ENCODE assay signal across 1 cellular context in genomic region chr10:72215611-72216549, GRCh38.
A peak's percentile ranks its signal among the peaks of the same experiment; 100 is the strongest.
TF ChIP-seq lines count a peak whose summit lies in the region.

ANAPC16 (plus strand) TSS chr10:72216012; CDS start chr10:72223915, 7,903 bp downstream.
ASCC1 (minus strand) TSS chr10:72216276; CDS start chr10:72213298, 2,978 bp downstream.

TF ChIP-seq in H1, 55 proteins besides CTCF, POLR2A, EP300 and RAD21:
- TF ChIP-seq SAP30 (IDR thresholded peaks at IDR 0.05; ENCODE audit: insufficient read depth, insufficient replicate concordance, low read length): peak; percentile 31
- peak; percentile 76; the same call in 1 of the 2 replicates for TF ChIP-seq RBBP5 (IDR thresholded peaks at IDR 0.05; ENCODE audit: borderline replicate concordance, low read depth, low read length)
- peak; percentile 87; the same call in 1 of the 2 replicates for TF ChIP-seq SP4 (IDR thresholded peaks at IDR 0.05; ENCODE audit: low read length)
- peak; percentile 97 for TF ChIP-seq ASH2L (IDR thresholded peaks at IDR 0.05; ENCODE audit: low read length)
- peak in 1 of 2 experiments; percentile 76; a peak in 3 of 4 replicates for TF ChIP-seq SIN3A (conservative IDR thresholded peaks at IDR 0.05 in 1 of 2, IDR thresholded peaks at IDR 0.05 in 1 of 2; ENCODE audit: low read depth in 1 of 2, low read length in 2 of 2)
- TF ChIP-seq HDAC2 (IDR thresholded peaks at IDR 0.05; ENCODE audit: borderline replicate concordance in 1 of 2, low read depth in 2 of 2, low read length in 2 of 2): peak in 1 of 2 experiments; percentile 32; a peak in 1 of 4 replicates
- TF ChIP-seq CREB1 (IDR thresholded peaks at IDR 0.05): peak; percentile 49; the same call in 1 of the 2 replicates
- TF ChIP-seq KDM4A (IDR thresholded peaks at IDR 0.05; ENCODE audit: low read depth, low read length, severe bottlenecking): peak; percentile 73
- TF ChIP-seq TBP (IDR thresholded peaks at IDR 0.05; ENCODE audit: low read depth, low read length): peak; percentile 80
- TF ChIP-seq POLR2AphosphoS5 (IDR thresholded peaks at IDR 0.05; ENCODE audit: low read depth, low read length): peak; percentile 97
- TF ChIP-seq CBX5 (IDR thresholded peaks at IDR 0.05; ENCODE audit: low read depth, low read length): no peak
- TF ChIP-seq CHD1 (IDR thresholded peaks at IDR 0.05; ENCODE audit: low read depth, low read length): no peak
- peak; percentile 90 for TF ChIP-seq TAF7 (optimal IDR thresholded peaks at IDR 0.05; ENCODE audit: borderline replicate concordance, low read depth, low read length)
- peak; percentile 99 for TF ChIP-seq PHF8 (conservative IDR thresholded peaks at IDR 0.05; ENCODE audit: low read depth, low read length)
- peak; percentile 78 for TF ChIP-seq SP1 (IDR thresholded peaks at IDR 0.05; ENCODE audit: low read depth, low read length)
- TF ChIP-seq BCL11A (IDR thresholded peaks at IDR 0.05; ENCODE audit: low read depth in 2 of 2, low read length in 2 of 2): no peak
- TF ChIP-seq NRF1 (IDR thresholded peaks at IDR 0.05; ENCODE audit: low read depth, low read length): peak; percentile 97
- peak; percentile 70 for TF ChIP-seq E2F6 (IDR thresholded peaks at IDR 0.05)
- peak; percentile 94 for TF ChIP-seq TAF1 (IDR thresholded peaks at IDR 0.05; ENCODE audit: low read depth, low read length)
- peak; percentile 81 for TF ChIP-seq TEAD4 (IDR thresholded peaks at IDR 0.05; ENCODE audit: low read depth, low read length)
- peak; percentile 87 for TF ChIP-seq MAX (IDR thresholded peaks at IDR 0.05)
- no peak for TF ChIP-seq GTF2F1 (IDR thresholded peaks at IDR 0.05; ENCODE audit: borderline replicate concordance, low read depth, low read length)
- no peak for TF ChIP-seq RNF2 (IDR thresholded peaks at IDR 0.05; ENCODE audit: borderline replicate concordance, low read depth, low read length, missing control alignments, poor library complexity, severe bottlenecking)
